25 cellular contexts compared by ENCODE assay signal in the genomic region with DNA sequence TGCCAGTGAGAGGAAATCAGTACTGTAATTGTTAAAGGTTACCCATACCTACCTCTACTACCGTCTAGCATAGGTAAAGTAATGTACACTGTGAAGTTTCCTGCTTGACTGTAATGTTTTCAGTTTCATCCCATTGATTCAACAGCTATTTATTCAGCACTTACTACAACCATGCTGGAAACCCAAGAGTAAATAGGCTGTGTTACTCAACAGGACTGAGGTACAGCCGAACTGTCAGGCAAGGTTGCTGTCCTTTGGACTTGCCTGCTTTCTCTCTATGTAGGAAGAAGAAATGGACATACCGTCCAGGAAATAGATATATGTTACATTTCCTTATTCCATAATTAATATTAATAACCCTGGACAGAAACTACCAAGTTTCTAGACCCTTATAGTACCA.
"Had no signal": no experiment of that assay in that cellular context is flagged by ENCODE, and none has a peak within 500 bp of the region (broad histone marks: within the 10 kb centered on the region; RNA-seq: fewer than 3 reads in every experiment).

No MANE protein-coding gene starts in this region.

- H3K27ac ChIP-seq: HL-60, KMS-11 had no signal

- DNase-seq: Kasumi-1, MV-4-11, NCI-H1048, NCI-H1105, NCI-H1417, NCI-H1436 treated with DMSO at 0.1 percent for 48 hours, NCI-H1694, NCI-H187 treated with DMSO at 0.1 percent for 48 hours, NCI-H2029 treated with DMSO at 0.1 percent for 48 hours, NCI-H2107, NCI-H2227 treated with DMSO at 0.1 percent for 48 hours, NCI-H446, NCI-H510A, NCI-H524 treated with DMSO at 0.1 percent for 48 hours, NCI-H774, Right ventricle myocardium superior, RPMI8226, SK-N-SH, SW 1271, T-cell had no signal

- H3K4me1 Mint-ChIP-seq: IgD-negative memory B cell, T-cell had no signal

- H3K36me3 Mint-ChIP-seq: IgD-negative memory B cell, T-cell had no signal

- ATAC-seq: K562, T-cell had no signal

- H3K27me3 Mint-ChIP-seq: IgD-negative memory B cell, T-cell had no signal

- H3K4me3 ChIP-seq: K562 had no signal

- H3K9me3 ChIP-seq: SK-N-SH had no signal

- H3K4me2 ChIP-seq: KMS-11, SK-N-SH had no signal

- H3K9me3 Mint-ChIP-seq: IgD-negative memory B cell; T-cell; T-helper 1 cell treated with Interleukin-12 subunit alpha and Interleukin-12 subunit beta and Interleukin-4 antibody, amounts not matched to agents 30 μg/mL and 1 μg/mL, for 36 hours had no signal

- H3K27ac Mint-ChIP-seq: IgD-negative memory B cell; T-cell; T-helper 1 cell treated with Interleukin-12 subunit alpha and Interleukin-12 subunit beta and Interleukin-4 antibody, amounts not matched to agents 30 μg/mL and 1 μg/mL, for 36 hours had no signal

- H3K4me3 Mint-ChIP-seq: IgD-negative memory B cell; T-cell; T-helper 1 cell treated with Interleukin-12 subunit alpha and Interleukin-12 subunit beta and Interleukin-4 antibody, amounts not matched to agents 30 μg/mL and 1 μg/mL, for 36 hours had no signal

- H3K9ac ChIP-seq: KMS-11, SK-N-SH had no signal
